17 cellular contexts compared by ENCODE assay signal in the genomic region with DNA sequence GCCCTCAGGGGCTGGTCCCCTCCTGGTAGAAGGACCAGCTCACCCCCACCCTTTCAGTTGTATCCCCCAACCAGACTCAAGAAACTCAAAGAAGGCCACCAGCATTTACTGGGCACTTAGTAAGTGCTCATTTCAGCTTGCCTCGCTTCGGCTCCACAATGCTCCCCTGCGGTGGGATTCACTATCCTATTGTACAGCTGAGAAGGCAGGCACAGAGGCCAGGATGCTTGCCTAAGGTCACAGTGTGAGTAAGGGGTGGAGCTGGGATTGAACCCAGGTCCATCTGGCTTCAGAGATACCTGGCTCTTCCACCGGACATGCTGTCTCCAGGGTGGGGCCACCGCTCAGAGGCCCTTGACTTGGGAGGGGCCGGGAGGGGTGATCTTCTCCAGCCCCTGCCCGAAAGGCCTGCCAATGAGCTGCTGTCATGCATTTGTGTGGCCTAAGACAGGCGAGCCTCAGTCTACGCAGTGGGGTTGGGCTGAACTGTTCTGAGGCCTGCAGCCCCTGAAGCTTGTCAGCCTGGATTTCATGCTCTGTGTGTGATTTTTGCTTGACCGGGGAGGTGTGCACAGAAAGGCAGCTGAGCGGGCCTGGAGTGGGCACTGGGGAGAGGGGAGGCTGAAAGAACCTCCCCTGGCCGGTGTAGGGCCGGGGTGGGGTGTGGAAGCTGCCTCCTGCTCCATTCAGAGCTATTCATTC. TPM values are rescaled to one million over a fixed set of nuclear protein-coding genes. Genes with fewer than 3 reads are reported as not detected.
DNase-seq lines count a peak whose midpoint lies in the region; ATAC-seq and TF ChIP-seq lines count a peak whose summit lies in the region.
"Had no signal": no experiment of that assay in that cellular context is flagged by ENCODE, and none has a peak within 500 bp of the region (broad histone marks: within the 10 kb centered on the region; RNA-seq: fewer than 3 reads in every experiment).

No MANE protein-coding gene starts in this region.

- no peak overlapping the region for H2AFZ ChIP-seq in neural progenitor cell (replicated peaks)

- no peaks in the 10 kb centered on the region for H4K20me1 ChIP-seq in neural progenitor cell (ENCODE audit: low read depth)

- TF ChIP-seq POLR2A in transverse colon (IDR thresholded peaks at IDR 0.05) = no peak

- H3K4me3 ChIP-seq in neural progenitor cell = no peak overlapping the region
- H3K4me3 ChIP-seq in transverse colon = no peak overlapping the region

- peak overlapping the region; percentile 46 for H3K4me2 ChIP-seq in neural progenitor cell

- H3K27me3 Mint-ChIP-seq in neural progenitor cell (ENCODE audit: insufficient read depth, low read depth) = peaks cover 10% of the 10 kb centered on the region

- TF ChIP-seq CTCF in neural progenitor cell (IDR thresholded peaks at IDR 0.05) (no peak), transverse colon (IDR thresholded peaks at IDR 0.05) (no peak)

- 82% methylated on average over 11 of the region's 13 CpGs; no CpG with 5 or more reads in 1 of the 2 donors for WGBS in transverse colon (ENCODE audit: low coverage in 1 of 2), 2 donors

- no peak for TF ChIP-seq EP300 in transverse colon (IDR thresholded peaks at IDR 0.05; ENCODE audit: low read depth)

- in situ Hi-C loops in transverse colon (cut with MboI; ENCODE audit: low pct_ligation_motif_present in 1 of 4, low pct_unique_long_range_greater_than_20kb in 1 of 4, low sequenced_read_pairs in 3 of 4) = no loop called here

- H3K27ac ChIP-seq in neural progenitor cell (no peak overlapping the region), transverse colon (no peak overlapping the region)
- H3K27ac ChIP-seq: 22Rv1 had no signal

- H3K36me3 ChIP-seq in neural progenitor cell (no peaks in the 10 kb centered on the region), transverse colon (no peaks in the 10 kb centered on the region)

- H3K9me3 Mint-ChIP-seq in neural progenitor cell = no peaks in the 10 kb centered on the region
- H3K9me3 Mint-ChIP-seq: CD14-positive monocyte; CD8-positive, alpha-beta T cell had no signal

- H3K79me2 ChIP-seq in neural progenitor cell (ENCODE audit: low read depth) = no peaks in the 10 kb centered on the region

- intact Hi-C loops in Right ventricle myocardium inferior (cut with DNase I) (no loop called here), left cardiac atrium (cut with DNase I) (no loop called here), transverse colon (cut with DNase I; ENCODE audit: low total_unique reads) (no loop called here)

- H3K4me1 Mint-ChIP-seq in neural progenitor cell = peaks cover 55% of the 10 kb centered on the region

- no peak for ATAC-seq in Right ventricle myocardium inferior
- no peak for ATAC-seq in left cardiac atrium
- ATAC-seq in HG02840 (IDR thresholded peaks at IDR 0.05; ENCODE audit: low FRiP score, unreplicated experiment) = no peak
- ATAC-seq: CD8-positive, alpha-beta T cell; HCT116 had no signal

- peaks cover 23% of the 10 kb centered on the region for H3F3A ChIP-seq in neural progenitor cell (ENCODE audit: low read depth)

- peak overlapping the region; percentile 59 for H3K4me3 Mint-ChIP-seq in neural progenitor cell
- H3K4me3 Mint-ChIP-seq: CD14-positive monocyte; CD8-positive, alpha-beta T cell had no signal

- no peak overlapping the region for H3K9ac ChIP-seq in neural progenitor cell

- H3K9me3 ChIP-seq in neural progenitor cell (ENCODE audit: low read depth) (no peaks in the 10 kb centered on the region), transverse colon (no peaks in the 10 kb centered on the region)

- peak; percentile 47 for DNase-seq in Right ventricle myocardium inferior (ENCODE audit: missing footprints)
- no peak for DNase-seq in left cardiac atrium
- peak; percentile 74 for DNase-seq in ecto neural progenitor cell (ENCODE audit: low spot score)
- peak; percentile 69 for DNase-seq in neural progenitor cell (ENCODE audit: low spot score)
- DNase-seq in transverse colon = no peak
- DNase-seq in stimulated activated naive CD4-positive, alpha-beta T cell (lab: John Stamatoyannopoulos, UW) = no peak
- DNase-seq: CD8-positive, alpha-beta T cell; COR-L47; DMS153; DMS79 treated with DMSO at 0.1 percent for 48 hours; EL had no signal

- H3K4me1 ChIP-seq in neural progenitor cell = peaks cover 41% of the 10 kb centered on the region
- peaks cover 0 to 6% (median 1%) of the 10 kb centered on the region in 4 donors for H3K4me1 ChIP-seq in transverse colon

- no peaks in the 10 kb centered on the region for H3K27me3 ChIP-seq in neural progenitor cell
- no peaks in the 10 kb centered on the region for H3K27me3 ChIP-seq in transverse colon

- H3K27ac Mint-ChIP-seq in neural progenitor cell = peak overlapping the region; percentile 86
- H3K27ac Mint-ChIP-seq: CD14-positive monocyte; CD8-positive, alpha-beta T cell had no signal

- H3K36me3 Mint-ChIP-seq in neural progenitor cell = no peaks in the 10 kb centered on the region
- H3K36me3 Mint-ChIP-seq: CD14-positive monocyte; CD8-positive, alpha-beta T cell had no signal

RNA-seq across cellular contexts. Expression of gene DMRTB1, which starts 48.1 kb away (rescaled TPM):
- total RNA-seq in Right ventricle myocardium inferior = not detected
- total RNA-seq in left cardiac atrium = not detected
- not detected in 2 replicates for total RNA-seq in neural progenitor cell (ENCODE audit: low replicate concordance)
- total RNA-seq in transverse colon = not detected
- total RNA-seq: A673; CD8-positive, alpha-beta T cell; H4 had no signal

Comparison
In these comparisons a context has a peak if more than half of its experiments do, and no peak if none do; other contexts are left out.
1. DNase-seq: peak in Right ventricle myocardium inferior (single experiment), ecto neural progenitor cell (single experiment) and neural progenitor cell (single experiment); none in left cardiac atrium (single experiment), transverse colon (single experiment) and stimulated activated naive CD4-positive, alpha-beta T cell (0 of 6).